17 cellular contexts compared by ENCODE assay signal in genomic region chrX:53195401-53195800, GRCh38.
"Had no signal": no experiment of that assay in that cellular context is flagged by ENCODE, and none has a peak within 500 bp of the region (broad histone marks: within the 10 kb centered on the region; RNA-seq: fewer than 3 reads in every experiment).

No MANE protein-coding gene starts in this region.

- H3K4me3 Mint-ChIP-seq: activated CD4-positive, alpha-beta T cell treated with anti-CD3 and anti-CD28 coated beads, Interleukin-2, amount 10 ng/mL, durations not matched to agents 24 days and 14 days; nephron; stimulated activated naive CD8-positive, alpha-beta T cell treated with anti-CD3 and anti-CD28 coated beads, Interleukin-15, amount 100 ng/mL, for 72 hours had no signal

- H3K27me3 Mint-ChIP-seq: activated CD4-positive, alpha-beta T cell treated with anti-CD3 and anti-CD28 coated beads, Interleukin-2, amount 10 ng/mL, durations not matched to agents 24 days and 14 days; stimulated activated naive CD8-positive, alpha-beta T cell treated with anti-CD3 and anti-CD28 coated beads, Interleukin-15, amount 100 ng/mL, for 72 hours had no signal

- DNase-seq: activated CD4-positive, alpha-beta T cell treated with anti-CD3 and anti-CD28 coated beads, Interleukin-2, amount 10 ng/mL, durations not matched to agents 24 days and 14 days; activated CD8-positive, alpha-beta memory T cell treated with anti-CD3 and anti-CD28 coated beads, Interleukin-2, amount 50 U/mL, for 48 hours; aorta; brain microvascular endothelial cell; central memory CD4-positive, alpha-beta T cell; effector CD4-positive, alpha-beta T cell; heart left ventricle; left ventricle myocardium inferior; mucosa of descending colon; retina; stimulated activated naive CD8-positive, alpha-beta T cell treated with anti-CD3 and anti-CD28 coated beads, Interleukin-15, amount 100 ng/mL, for 72 hours; T1000; transverse colon; uterus had no signal

- H3K9me3 Mint-ChIP-seq: activated CD4-positive, alpha-beta T cell treated with anti-CD3 and anti-CD28 coated beads, Interleukin-2, amount 10 ng/mL, durations not matched to agents 24 days and 14 days; stimulated activated naive CD8-positive, alpha-beta T cell treated with anti-CD3 and anti-CD28 coated beads, Interleukin-15, amount 100 ng/mL, for 72 hours had no signal

- H3K27ac Mint-ChIP-seq: activated CD4-positive, alpha-beta T cell treated with anti-CD3 and anti-CD28 coated beads, Interleukin-2, amount 10 ng/mL, durations not matched to agents 24 days and 14 days; nephron had no signal

- H3K4me1 Mint-ChIP-seq: activated CD4-positive, alpha-beta T cell treated with anti-CD3 and anti-CD28 coated beads, Interleukin-2, amount 10 ng/mL, durations not matched to agents 24 days and 14 days; nephron; stimulated activated naive CD8-positive, alpha-beta T cell treated with anti-CD3 and anti-CD28 coated beads, Interleukin-15, amount 100 ng/mL, for 72 hours had no signal

- ATAC-seq: esophagus mucosa; gastroesophageal sphincter; heart left ventricle; mucosa of descending colon; stimulated activated naive CD8-positive, alpha-beta T cell treated with anti-CD3 and anti-CD28 coated beads, Interleukin-15, amount 100 ng/mL, for 72 hours had no signal
